1 cellular context compared by ENCODE assay signal in genomic region chr6:140485740-140486467, GRCh38.
TF ChIP-seq lines count a peak whose summit lies in the region.

No MANE protein-coding gene starts in this region.

TF ChIP-seq in K562, 482 proteins besides CTCF, POLR2A, EP300 and RAD21 (continued from another document and continues in another):
- TF ChIP-seq GTF2F1 (IDR thresholded peaks at IDR 0.05; ENCODE audit: low read depth, low read length) (no peak), SIRT6 (IDR thresholded peaks at IDR 0.05; ENCODE audit: low read depth, low read length) (no peak), EHMT2 (IDR thresholded peaks at IDR 0.05) (no peak), XRCC4 (IDR thresholded peaks at IDR 0.05; ENCODE audit: extremely low read depth, insufficient read depth, insufficient read length) (no peak), JUND (IDR thresholded peaks at IDR 0.05; ENCODE audit: borderline replicate concordance, low read depth, low read length) (peak; percentile 84), JUND (tag; IDR thresholded peaks at IDR 0.05; ENCODE audit: borderline replicate concordance, low read depth, low read length) (peak; percentile 81; the same call in 2 of the 3 replicates), CHCHD3 (CRISPR knock-in tag; IDR thresholded peaks at IDR 0.05) (no peak), CHD2 (IDR thresholded peaks at IDR 0.05; ENCODE audit: low read depth, low read length) (no peak), SETDB1 (IDR thresholded peaks at IDR 0.05; ENCODE audit: low read length) (no peak), SMARCE1 (IDR thresholded peaks at IDR 0.05) (peak; percentile 91), MNT (conservative IDR thresholded peaks at IDR 0.05) (no peak), SMARCA4 (IDR thresholded peaks at IDR 0.05) (peak; percentile 88), KLF6 (CRISPR knock-in tag; IDR thresholded peaks at IDR 0.05; ENCODE audit: borderline replicate concordance) (no peak), ZNF511 (CRISPR knock-in tag; IDR thresholded peaks at IDR 0.05) (no peak), ESRRA (IDR thresholded peaks at IDR 0.05; ENCODE audit: borderline replicate concordance, low read depth) (no peak), ARNT (IDR thresholded peaks at IDR 0.05) (no peak), TSHZ1 (CRISPR knock-in tag; IDR thresholded peaks at IDR 0.05) (no peak), ZNF3 (CRISPR knock-in tag; IDR thresholded peaks at IDR 0.05) (no peak), ZNF695 (CRISPR knock-in tag; IDR thresholded peaks at IDR 0.05) (no peak), ZNF407 (IDR thresholded peaks at IDR 0.05; ENCODE audit: low read depth) (no peak), C11orf30 (IDR thresholded peaks at IDR 0.05; ENCODE audit: low read depth) (peak; percentile 55), ZNF584 (CRISPR knock-in tag; IDR thresholded peaks at IDR 0.05; ENCODE audit: low read depth) (no peak), DACH1 (IDR thresholded peaks at IDR 0.05; ENCODE audit: partially characterized antibody) (peak; percentile 12), DLX4 (CRISPR knock-in tag; IDR thresholded peaks at IDR 0.05) (no peak), ARID1B (IDR thresholded peaks at IDR 0.05) (peak; percentile 82), SRF (CRISPR knock-in tag; IDR thresholded peaks at IDR 0.05) (no peak), TFAM (CRISPR knock-in tag; conservative IDR thresholded peaks at IDR 0.05) (no peak), ZNF445 (CRISPR knock-in tag; IDR thresholded peaks at IDR 0.05; ENCODE audit: low read depth) (no peak), NR3C1 (CRISPR knock-in tag; IDR thresholded peaks at IDR 0.05) (no peak), ZFX (CRISPR knock-in tag; IDR thresholded peaks at IDR 0.05) (no peak), SAFB (IDR thresholded peaks at IDR 0.05; ENCODE audit: borderline replicate concordance, low read depth, low read length) (no peak), ZNF165 (CRISPR knock-in tag; IDR thresholded peaks at IDR 0.05; ENCODE audit: borderline replicate concordance) (no peak), IRF9 (tag; IDR thresholded peaks at IDR 0.05) (no peak), ELK1 (CRISPR knock-in tag; IDR thresholded peaks at IDR 0.05) (no peak), RHOXF2B (CRISPR knock-in tag; conservative IDR thresholded peaks at IDR 0.05) (no peak), SMARCA5 (IDR thresholded peaks at IDR 0.05) (no peak), SPI1 (IDR thresholded peaks at IDR 0.05; ENCODE audit: borderline replicate concordance, low read depth, low read length) (peak; percentile 72), KDM1A (IDR thresholded peaks at IDR 0.05) (no peak), NFE2 (IDR thresholded peaks at IDR 0.05; ENCODE audit: low read depth) (peak; percentile 84), PHB2 (IDR thresholded peaks at IDR 0.05; ENCODE audit: low read depth) (no peak), ZNF717 (CRISPR knock-in tag; IDR thresholded peaks at IDR 0.05) (no peak), DDX20 (tag; IDR thresholded peaks at IDR 0.05; ENCODE audit: low read depth) (no peak)
- TF ChIP-seq, protein P1, sequence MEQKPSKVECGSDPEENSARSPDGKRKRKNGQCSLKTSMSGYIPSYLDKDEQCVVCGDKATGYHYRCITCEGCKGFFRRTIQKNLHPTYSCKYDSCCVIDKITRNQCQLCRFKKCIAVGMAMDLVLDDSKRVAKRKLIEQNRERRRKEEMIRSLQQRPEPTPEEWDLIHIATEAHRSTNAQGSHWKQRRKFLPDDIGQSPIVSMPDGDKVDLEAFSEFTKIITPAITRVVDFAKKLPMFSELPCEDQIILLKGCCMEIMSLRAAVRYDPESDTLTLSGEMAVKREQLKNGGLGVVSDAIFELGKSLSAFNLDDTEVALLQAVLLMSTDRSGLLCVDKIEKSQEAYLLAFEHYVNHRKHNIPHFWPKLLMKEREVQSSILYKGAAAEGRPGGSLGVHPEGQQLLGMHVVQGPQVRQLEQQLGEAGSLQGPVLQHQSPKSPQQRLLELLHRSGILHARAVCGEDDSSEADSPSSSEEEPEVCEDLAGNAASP (IDR thresholded peaks at IDR 0.05) = no peak
- TF ChIP-seq, protein P2, sequence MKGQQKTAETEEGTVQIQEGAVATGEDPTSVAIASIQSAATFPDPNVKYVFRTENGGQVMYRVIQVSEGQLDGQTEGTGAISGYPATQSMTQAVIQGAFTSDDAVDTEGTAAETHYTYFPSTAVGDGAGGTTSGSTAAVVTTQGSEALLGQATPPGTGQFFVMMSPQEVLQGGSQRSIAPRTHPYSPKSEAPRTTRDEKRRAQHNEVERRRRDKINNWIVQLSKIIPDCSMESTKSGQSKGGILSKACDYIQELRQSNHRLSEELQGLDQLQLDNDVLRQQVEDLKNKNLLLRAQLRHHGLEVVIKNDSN (CRISPR knock-in tag; IDR thresholded peaks at IDR 0.05) = no peak
- TF ChIP-seq, protein P3, sequence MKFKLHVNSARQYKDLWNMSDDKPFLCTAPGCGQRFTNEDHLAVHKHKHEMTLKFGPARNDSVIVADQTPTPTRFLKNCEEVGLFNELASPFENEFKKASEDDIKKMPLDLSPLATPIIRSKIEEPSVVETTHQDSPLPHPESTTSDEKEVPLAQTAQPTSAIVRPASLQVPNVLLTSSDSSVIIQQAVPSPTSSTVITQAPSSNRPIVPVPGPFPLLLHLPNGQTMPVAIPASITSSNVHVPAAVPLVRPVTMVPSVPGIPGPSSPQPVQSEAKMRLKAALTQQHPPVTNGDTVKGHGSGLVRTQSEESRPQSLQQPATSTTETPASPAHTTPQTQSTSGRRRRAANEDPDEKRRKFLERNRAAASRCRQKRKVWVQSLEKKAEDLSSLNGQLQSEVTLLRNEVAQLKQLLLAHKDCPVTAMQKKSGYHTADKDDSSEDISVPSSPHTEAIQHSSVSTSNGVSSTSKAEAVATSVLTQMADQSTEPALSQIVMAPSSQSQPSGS (CRISPR knock-in tag; IDR thresholded peaks at IDR 0.05) = no peak
- TF ChIP-seq, protein P4, sequence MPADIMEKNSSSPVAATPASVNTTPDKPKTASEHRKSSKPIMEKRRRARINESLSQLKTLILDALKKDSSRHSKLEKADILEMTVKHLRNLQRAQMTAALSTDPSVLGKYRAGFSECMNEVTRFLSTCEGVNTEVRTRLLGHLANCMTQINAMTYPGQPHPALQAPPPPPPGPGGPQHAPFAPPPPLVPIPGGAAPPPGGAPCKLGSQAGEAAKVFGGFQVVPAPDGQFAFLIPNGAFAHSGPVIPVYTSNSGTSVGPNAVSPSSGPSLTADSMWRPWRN (IDR thresholded peaks at IDR 0.05; ENCODE audit: low read depth) = no peak
